In genomic region chr2:165018207-165018606, GRCh38 we compare ENCODE assay signal across 16 cellular contexts.
DNase-seq lines count a peak whose midpoint lies in the region; ATAC-seq and TF ChIP-seq lines count a peak whose summit lies in the region.
"Had no signal": no experiment of that assay in that cellular context is flagged by ENCODE, and none has a peak within 500 bp of the region (broad histone marks: within the 10 kb centered on the region; RNA-seq: fewer than 3 reads in every experiment).

No MANE protein-coding gene starts in this region.

- no peaks in the 10 kb centered on the region for H3K36me3 Mint-ChIP-seq in CD4-positive, alpha-beta T cell (ENCODE audit: low read depth)

- H3K9me3 ChIP-seq in cardiac muscle cell (ENCODE audit: low read depth) (no peaks in the 10 kb centered on the region), right cardiac atrium (ENCODE audit: control insufficient read depth, low read length) (no peaks in the 10 kb centered on the region), body of pancreas (no peaks in the 10 kb centered on the region)
- H3K9me3 ChIP-seq in CD4-positive, alpha-beta T cell (ENCODE audit: control insufficient read depth, low read length), result no peaks in the 10 kb centered on the region
- H3K9me3 ChIP-seq: ovary, Peyer's patch had no signal

- H3K27ac ChIP-seq in cardiac muscle cell (no peak overlapping the region), right cardiac atrium (ENCODE audit: low read length) (no peak overlapping the region), body of pancreas (no peak overlapping the region)
- no peak overlapping the region for H3K27ac ChIP-seq in CD4-positive, alpha-beta T cell (ENCODE audit: low read depth, low read length)
- H3K27ac ChIP-seq: ovary, Peyer's patch had no signal

- no peak overlapping the region for H3K27ac Mint-ChIP-seq in CD4-positive, alpha-beta T cell

- H3K4me3 ChIP-seq in cardiac muscle cell (no peak overlapping the region), right cardiac atrium (ENCODE audit: low read length) (no peak overlapping the region), body of pancreas (no peak overlapping the region)
- H3K4me3 ChIP-seq: GM12878, ovary, Peyer's patch had no signal

- no peaks in the 10 kb centered on the region for H3K4me1 Mint-ChIP-seq in CD4-positive, alpha-beta T cell (ENCODE audit: low read depth)

- H3K9me3 Mint-ChIP-seq in CD4-positive, alpha-beta T cell, result no peaks in the 10 kb centered on the region

- DNase-seq in cardiac muscle cell (ENCODE audit: low read depth in 1 of 2, low spot score in 1 of 2) (peak; percentile 3 to 24), right cardiac atrium (no peak), RPMI7951 (ENCODE audit: low read depth) (peak; percentile 3), iPS-NIHi11 (ENCODE audit: low spot score) (peak; percentile 56), body of pancreas (no peak)
- no peak for DNase-seq in CD4-positive, alpha-beta T cell
- DNase-seq: ACHN; activated CD4-positive, alpha-beta T cell treated with anti-CD3 and anti-CD28 coated beads, Interleukin-2, amount 50 U/mL, for 1 hour; NCI-H1930; ovary; Peyer's patch; stimulated activated CD4-positive, alpha-beta T cell treated with anti-CD3 and anti-CD28 coated beads, Interleukin-15, amount 100 ng/mL, for 24 hours; T-helper 2 cell had no signal

- H3K36me3 ChIP-seq in cardiac muscle cell, result no peaks in the 10 kb centered on the region
- no peaks in the 10 kb centered on the region for H3K36me3 ChIP-seq in body of pancreas (replicated peaks in 1 of 2; ENCODE audit: insufficient read depth in 1 of 2, low read depth in 2 of 2)
- H3K36me3 ChIP-seq: ovary, Peyer's patch had no signal

- TF ChIP-seq CTCF in cardiac muscle cell (IDR thresholded peaks at IDR 0.05; ENCODE audit: low read depth, low read length) (no peak), body of pancreas (IDR thresholded peaks at IDR 0.05) (no peak)
- TF ChIP-seq CTCF in CD4-positive, alpha-beta T cell (IDR thresholded peaks at IDR 0.05), result no peak

- ATAC-seq in right cardiac atrium (no peak), HG02885 (IDR thresholded peaks at IDR 0.05; ENCODE audit: poor library complexity, unreplicated experiment) (no peak), body of pancreas (no peak), GM21367 (IDR thresholded peaks at IDR 0.05; ENCODE audit: unreplicated experiment) (no peak)
- no peak for ATAC-seq in CD4-positive, alpha-beta T cell (ENCODE audit: poor library complexity)
- ATAC-seq: GM12878 had no signal

- CTCF ChIA-PET in CD4-positive, alpha-beta T cell (lab: Charles Lee), result interaction anchor here (1.8 kb wide), 1 partner anchor 856 kb away, joined by 5 read pairs; no protein-coding TSS in a partner anchor

- POLR2A ChIA-PET in CD4-positive, alpha-beta T cell (lab: Charles Lee), result no interaction called here

- no peak overlapping the region for H3K4me3 Mint-ChIP-seq in CD4-positive, alpha-beta T cell

- no peak for TF ChIP-seq POLR2A in body of pancreas (IDR thresholded peaks at IDR 0.05)

- WGBS in right cardiac atrium, result 41% methylated on average over 6 of the region's 6 CpGs
- 57 to 67% methylated on average over 6 of the region's 6 CpGs for WGBS in body of pancreas, 2 donors

- H3K27me3 Mint-ChIP-seq in CD4-positive, alpha-beta T cell, result peaks cover 5% of the 10 kb centered on the region

- intact Hi-C loops in right cardiac atrium (cut with DNase I) (loop anchor here in 3 of 4 donors (5.0 kb wide), 1 partner anchor 184 kb away; the partner anchor contains the start of gene SCN3A (in 3 of the 3)), body of pancreas (cut with DNase I) (no loop called here)
- intact Hi-C loops in CD4-positive, alpha-beta T cell (cut with DNase I, micrococcal nuclease), result loop anchor here in 1 of 2 experiments (10.0 kb wide), 2 partner anchors 857 to 1107 kb away; partner anchors contain the start of gene SCN1A

- no peaks in the 10 kb centered on the region for H3K4me1 ChIP-seq in cardiac muscle cell (ENCODE audit: low read depth)
- H3K4me1 ChIP-seq in right cardiac atrium (ENCODE audit: control insufficient read depth, insufficient read depth, low read length), result no peaks in the 10 kb centered on the region
- no peaks in the 10 kb centered on the region for H3K4me1 ChIP-seq in body of pancreas
- H3K4me1 ChIP-seq: Peyer's patch had no signal

- H3K27me3 ChIP-seq in cardiac muscle cell (no peaks in the 10 kb centered on the region), right cardiac atrium (ENCODE audit: control insufficient read depth, insufficient read depth) (no peaks in the 10 kb centered on the region), body of pancreas (no peaks in the 10 kb centered on the region)
- no peaks in the 10 kb centered on the region for H3K27me3 ChIP-seq in CD4-positive, alpha-beta T cell (ENCODE audit: control insufficient read depth, insufficient read depth, low read length)
- H3K27me3 ChIP-seq: ovary, Peyer's patch had no signal

Comparison
In these comparisons a context has a peak if more than half of its experiments do, and no peak if none do; other contexts are left out.
1. DNase-seq: peak in cardiac muscle cell (2 of 2), RPMI7951 (single experiment) and iPS-NIHi11 (single experiment); none in right cardiac atrium (0 of 3), CD4-positive, alpha-beta T cell (0 of 10) and body of pancreas (0 of 4).